Comparison of ENCODE assay signal across 20 cellular contexts in the genomic region with DNA sequence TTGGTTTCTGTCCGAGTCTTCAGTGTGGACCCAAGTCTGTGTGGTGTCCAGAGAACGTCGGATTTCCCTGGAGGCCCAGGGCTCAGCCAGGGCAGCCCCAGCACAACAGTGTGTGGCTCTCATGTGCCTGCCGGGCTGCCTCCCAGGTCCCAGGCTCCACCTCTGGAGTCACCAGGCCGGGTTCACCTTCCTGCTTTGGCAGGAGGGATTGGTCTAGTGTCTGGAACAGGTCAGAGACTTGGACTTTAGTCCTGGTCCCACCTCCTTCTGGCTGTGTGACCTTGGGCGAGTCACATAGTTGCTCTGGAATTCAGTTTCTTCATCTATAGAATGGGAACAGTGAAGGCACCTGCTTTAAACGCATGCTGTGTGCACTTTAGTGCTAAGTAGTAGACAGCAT. TPM values are rescaled to one million over a fixed set of nuclear protein-coding genes. Genes with fewer than 3 reads are reported as not detected.
DNase-seq lines count a peak whose midpoint lies in the region; ATAC-seq, FAIRE-seq and TF ChIP-seq lines count a peak whose summit lies in the region.
"Had no signal": no experiment of that assay in that cellular context is flagged by ENCODE, and none has a peak within 500 bp of the region (broad histone marks: within the 10 kb centered on the region; RNA-seq: fewer than 3 reads in every experiment).

No MANE protein-coding gene starts in this region.

- TF ChIP-seq CTCF in colonic mucosa (IDR thresholded peaks at IDR 0.05) (no peak), HepG2 (CRISPR knock-in tag; IDR thresholded peaks at IDR 0.05) (no peak), transverse colon (IDR thresholded peaks at IDR 0.05) (no peak)

- H3K27me3 ChIP-seq in colonic mucosa (no peaks in the 10 kb centered on the region), HepG2 (ENCODE audit: control insufficient read depth in 1 of 2, insufficient read depth in 2 of 2, low read length in 2 of 2) (no peaks in the 10 kb centered on the region), transverse colon (no peaks in the 10 kb centered on the region)
- H3K27me3 ChIP-seq: BE2C had no signal

- no peak for FAIRE-seq in HepG2 (lab: Jason Lieb, UNC)
- FAIRE-seq: A549, D721Med, GM12892 had no signal

- WGBS in HepG2 (ENCODE audit: low lambda C conversion rate), result 67% methylated on average over 1 of the region's 7 CpGs
- WGBS in transverse colon (ENCODE audit: low coverage in 1 of 2), 2 donors, result 79% methylated on average over 7 of the region's 7 CpGs; no CpG with 5 or more reads in 1 of the 2 donors

- in situ Hi-C loops in HepG2 (cut with HindIII; ENCODE audit: extremely low pct_ligation_motif_present, low pct_unique_long_range_greater_than_20kb), result no loop called here
- in situ Hi-C loops in transverse colon (cut with MboI; ENCODE audit: low pct_ligation_motif_present in 1 of 4, low pct_unique_long_range_greater_than_20kb in 1 of 4, low sequenced_read_pairs in 3 of 4), result no loop called here

- TF ChIP-seq POLR2A in HepG2 (IDR thresholded peaks at IDR 0.05; ENCODE audit: insufficient read depth in 1 of 2, low read depth in 2 of 2, low read length in 2 of 2) (no peak), transverse colon (IDR thresholded peaks at IDR 0.05) (no peak)

- peaks cover 12% of the 10 kb centered on the region for H3K4me1 ChIP-seq in colonic mucosa
- peaks cover 42% of the 10 kb centered on the region for H3K4me1 ChIP-seq in HepG2 (ENCODE audit: insufficient read depth, low read length)
- peaks cover 7 to 40% (median 29%) of the 10 kb centered on the region in 4 donors for H3K4me1 ChIP-seq in transverse colon
- H3K4me1 ChIP-seq: BE2C had no signal

- TF ChIP-seq EP300 in HepG2 (IDR thresholded peaks at IDR 0.05; ENCODE audit: low read depth in 2 of 2, low read length in 2 of 2), result no peak
- no peak for TF ChIP-seq EP300 in HepG2 (CRISPR knock-in tag; IDR thresholded peaks at IDR 0.05; ENCODE audit: borderline replicate concordance)
- TF ChIP-seq EP300 in transverse colon (IDR thresholded peaks at IDR 0.05; ENCODE audit: low read depth), result no peak

- TF ChIP-seq RAD21 in HepG2 (CRISPR knock-in tag; IDR thresholded peaks at IDR 0.05), result no peak

- H3K4me2 ChIP-seq in HepG2 (ENCODE audit: low read depth, low read length), result 0 out of 2 replicates have a peak overlapping the region, but pooled peaks have one; percentile 19
- H3K4me2 ChIP-seq: A549 had no signal

- H3K9me3 ChIP-seq in colonic mucosa, result no peaks in the 10 kb centered on the region
- no peaks in the 10 kb centered on the region for H3K9me3 ChIP-seq in HepG2 (ENCODE audit: low read length)
- H3K9me3 ChIP-seq in transverse colon, result no peaks in the 10 kb centered on the region
- H3K9me3 ChIP-seq: A549, BE2C had no signal

- no peak overlapping the region for H2AFZ ChIP-seq in HepG2 (ENCODE audit: low read length)

- no peaks in the 10 kb centered on the region for H4K20me1 ChIP-seq in HepG2 (ENCODE audit: insufficient read depth, low read length)

- H3K79me2 ChIP-seq in HepG2 (ENCODE audit: insufficient read depth, low read length), result peaks cover 36% of the 10 kb centered on the region

- ATAC-seq in HepG2 (no peak), left ventricle myocardium superior (no peak), GM21576 (IDR thresholded peaks at IDR 0.05; ENCODE audit: unreplicated experiment) (no peak)
- ATAC-seq: A549; CD8-positive, alpha-beta T cell had no signal

- H3K4me3 ChIP-seq in colonic mucosa (no peak overlapping the region), HepG2 (replicated peaks in 1 of 3; ENCODE audit: insufficient read depth in 1 of 3, low read depth in 2 of 3, low read length in 3 of 3) (no peak overlapping the region; a peak in 1 of 6 replicates), transverse colon (no peak overlapping the region)
- H3K4me3 ChIP-seq: A549 had no signal

- peak overlapping the region; percentile 1 for H3K27ac ChIP-seq in colonic mucosa
- peak overlapping the region; percentile 20 for H3K27ac ChIP-seq in HepG2 (ENCODE audit: extremely low read length, insufficient read depth, low read length)
- H3K27ac ChIP-seq in transverse colon, result peak overlapping the region in 1 of 4 donors; percentile 30
- H3K27ac ChIP-seq: A549, HL-60 had no signal

- H3K36me3 ChIP-seq in colonic mucosa (peaks cover 15% of the 10 kb centered on the region), HepG2 (replicated peaks in 1 of 2; ENCODE audit: control insufficient read depth in 1 of 2, insufficient read depth in 2 of 2, low read length in 2 of 2) (peaks cover 13 to 34% of the 10 kb centered on the region in 2 experiments), transverse colon (peaks cover 0 to 25% (median 9%) of the 10 kb centered on the region in 4 donors)

- CTCF ChIA-PET in HepG2 (lab: Yijun Ruan, JAX; ENCODE audit: low intra/inter-chr PET ratio, low total read pairs), result no interaction called here

- intact Hi-C loops in colonic mucosa (cut with DNase I), result no loop called here
- intact Hi-C loops in HepG2 (cut with micrococcal nuclease; ENCODE audit: unreplicated experiment), result loop anchor here (5.0 kb wide), 1 partner anchor 47 kb away; a partner anchor contains a TSS
- intact Hi-C loops in transverse colon (cut with DNase I; ENCODE audit: low total_unique reads), result no loop called here
- intact Hi-C loops in left ventricle myocardium superior (cut with micrococcal nuclease), result no loop called here

- H3K9ac ChIP-seq in colonic mucosa (ENCODE audit: low read depth in 2 of 2, low read length in 2 of 2) (no peak overlapping the region), HepG2 (ENCODE audit: insufficient read depth, low read depth, low read length) (peak overlapping the region; percentile 9; the same call in 1 of the 2 replicates)

- POLR2A ChIA-PET in HepG2 (lab: Yijun Ruan, JAX), result no interaction called here

- no TSS peak for BruUV-seq in HepG2 (replicated peaks; lab: Mats Ljungman, UMichigan)

- DNase-seq in colonic mucosa, result no peak
- peak; percentile 24 for DNase-seq in HepG2 (ENCODE audit: low spot score)
- DNase-seq in mucosa of gallbladder (ENCODE audit: low spot score), result peak; percentile 50
- DNase-seq in transverse colon, result peak; percentile 56
- no peak for DNase-seq in left ventricle myocardium superior
- DNase-seq in HuH-7.5 (ENCODE audit: low spot score), result no peak
- no peak for DNase-seq in NCI-H446 (lab: John Stamatoyannopoulos, UW)
- DNase-seq: BE2C; CD8-positive, alpha-beta T cell; COR-L47; DND-41; GDM1; GOT3; H9; IMR-90 had no signal

RNA-seq across cellular contexts. Expression of a gene that starts 3.2 kb away (rescaled TPM):
- total RNA-seq in colonic mucosa (10 to 100 TPM; 33.9 to 37.3 TPM), HepG2 (2016; rRNA removed; fragmentation: Illumina TruSeq; extraction: Trizol) (15.1 and 34.1 TPM in 2 replicates), mucosa of gallbladder (22.3 TPM), transverse colon (10 to 100 TPM; 15.7 to 52.4 (median 38.2) TPM), left ventricle myocardium superior (5.2 TPM)
- total RNA-seq in HepG2 (2016; cell fraction: cytosol; rRNA removed; fragmentation: Illumina TruSeq; extraction: Trizol; ENCODE audit: low read depth), result 4.4 and 4.8 TPM in 2 replicates
- 14.3 and 33.9 TPM in 2 replicates for total RNA-seq in HepG2 (2016; cell fraction: insoluble cytoplasmic fraction; rRNA removed; fragmentation: Illumina TruSeq; extraction: Trizol)
- total RNA-seq in HepG2 (2016; cell fraction: membrane; rRNA removed; fragmentation: Illumina TruSeq; extraction: Trizol), result 11.5 and 12.2 TPM in 2 replicates
- total RNA-seq in HepG2 (2016; cell fraction: nucleus; rRNA removed; fragmentation: Illumina TruSeq; extraction: Trizol), result 27.9 and 34.5 TPM in 2 replicates
- 20.9 and 21.0 TPM in 2 replicates for polyA plus RNA-seq in HepG2 (2011; rRNA removed)
- 18.4 and 24.7 TPM in 2 replicates for polyA plus RNA-seq in HepG2 (2011; cell fraction: cytosol; rRNA removed)
- polyA plus RNA-seq in HepG2 (2011; cell fraction: nucleus; rRNA removed), result 17.8 and 22.4 TPM in 2 replicates
- polyA plus RNA-seq in HepG2 (2012), result 7.5 and 9.0 TPM in 2 replicates
- polyA plus RNA-seq in HepG2 (2016; cell fraction: cytosol; fragmentation: Illumina TruSeq; extraction: Trizol; ENCODE audit: low read depth), result 3.5 and 3.7 TPM in 2 replicates
- 15.8 and 16.0 TPM in 2 replicates for polyA plus RNA-seq in HepG2 (2016; cell fraction: insoluble cytoplasmic fraction; fragmentation: Illumina TruSeq; extraction: Trizol; ENCODE audit: low read depth)
- 6.2 and 7.2 TPM in 2 replicates for polyA plus RNA-seq in HepG2 (2016; cell fraction: membrane; fragmentation: Illumina TruSeq; extraction: Trizol; ENCODE audit: low read depth)
- 48.2 and 51.4 TPM in 2 replicates for polyA plus RNA-seq in HepG2 (2016; cell fraction: nucleus; fragmentation: Illumina TruSeq; extraction: Trizol; ENCODE audit: insufficient read depth, low read depth)
- polyA minus RNA-seq in HepG2 (2011; rRNA and poly(A)+ RNA removed; ENCODE audit: low replicate concordance), result 31.9 and 42.4 TPM in 2 replicates
- polyA minus RNA-seq in HepG2 (2011; cell fraction: cytosol; rRNA and poly(A)+ RNA removed), result 9.3 and 12.5 TPM in 2 replicates
- 4.4 and 6.6 TPM in 2 replicates for polyA minus RNA-seq in HepG2 (2011; cell fraction: nucleus; rRNA and poly(A)+ RNA removed)

RNA-seq across cellular contexts. Expression of a gene that starts 26.5 kb away (rescaled TPM):
- 10 to 100 TPM; 62.3 to 78.3 TPM for total RNA-seq in colonic mucosa
- 26.6 and 29.3 TPM in 2 replicates for total RNA-seq in HepG2 (2016; rRNA removed; fragmentation: Illumina TruSeq; extraction: Trizol)
- total RNA-seq in HepG2 (2016; cell fraction: cytosol; rRNA removed; fragmentation: Illumina TruSeq; extraction: Trizol; ENCODE audit: low read depth), result 13.7 and 20.3 TPM in 2 replicates
- total RNA-seq in HepG2 (2016; cell fraction: insoluble cytoplasmic fraction; rRNA removed; fragmentation: Illumina TruSeq; extraction: Trizol), result 24.5 and 28.0 TPM in 2 replicates
- total RNA-seq in HepG2 (2016; cell fraction: membrane; rRNA removed; fragmentation: Illumina TruSeq; extraction: Trizol), result 27.1 and 32.0 TPM in 2 replicates
- total RNA-seq in HepG2 (2016; cell fraction: nucleus; rRNA removed; fragmentation: Illumina TruSeq; extraction: Trizol), result 17.6 and 18.1 TPM in 2 replicates
- polyA plus RNA-seq in HepG2 (2011; rRNA removed), result 26.1 and 31.1 TPM in 2 replicates
- polyA plus RNA-seq in HepG2 (2011; cell fraction: cytosol; rRNA removed), result 21.4 and 24.4 TPM in 2 replicates
- 62.4 and 63.9 TPM in 2 replicates for polyA plus RNA-seq in HepG2 (2011; cell fraction: nucleus; rRNA removed)
- polyA plus RNA-seq in HepG2 (2012), result 32.3 and 32.7 TPM in 2 replicates
- 18.5 and 23.3 TPM in 2 replicates for polyA plus RNA-seq in HepG2 (2016; cell fraction: cytosol; fragmentation: Illumina TruSeq; extraction: Trizol; ENCODE audit: low read depth)
- polyA plus RNA-seq in HepG2 (2016; cell fraction: insoluble cytoplasmic fraction; fragmentation: Illumina TruSeq; extraction: Trizol; ENCODE audit: low read depth), result 27.2 and 34.4 TPM in 2 replicates
- polyA plus RNA-seq in HepG2 (2016; cell fraction: membrane; fragmentation: Illumina TruSeq; extraction: Trizol; ENCODE audit: low read depth), result 26.8 and 32.7 TPM in 2 replicates
- polyA plus RNA-seq in HepG2 (2016; cell fraction: nucleus; fragmentation: Illumina TruSeq; extraction: Trizol; ENCODE audit: insufficient read depth, low read depth), result 29.5 and 29.9 TPM in 2 replicates
- polyA minus RNA-seq in HepG2 (2011; rRNA and poly(A)+ RNA removed; ENCODE audit: low replicate concordance), result 7.1 and 60.6 TPM in 2 replicates
- polyA minus RNA-seq in HepG2 (2011; cell fraction: cytosol; rRNA and poly(A)+ RNA removed), result 24.5 and 25.6 TPM in 2 replicates
- 11.7 and 16.0 TPM in 2 replicates for polyA minus RNA-seq in HepG2 (2011; cell fraction: nucleus; rRNA and poly(A)+ RNA removed)
- total RNA-seq in mucosa of gallbladder, result 83.8 TPM
- total RNA-seq in transverse colon, result 100 to 1,000 TPM; 124 to 161 (median 136) TPM
- total RNA-seq in left ventricle myocardium superior, result 94.6 TPM

RNA-seq across cellular contexts. Expression of a gene that starts 27.1 kb away (rescaled TPM):
- total RNA-seq in colonic mucosa (100 to 1,000 TPM in 1 of 2 donors, 10 to 100 TPM in 1; 94.5 to 142 TPM), HepG2 (2016; rRNA removed; fragmentation: Illumina TruSeq; extraction: Trizol) (105 and 109 TPM in 2 replicates), mucosa of gallbladder (126 TPM), transverse colon (100 to 1,000 TPM in 1 of 4 donors, 10 to 100 TPM in 3; 37.4 to 241 (median 66.5) TPM), left ventricle myocardium superior (186 TPM)
- 13.7 and 14.3 TPM in 2 replicates for total RNA-seq in HepG2 (2016; cell fraction: cytosol; rRNA removed; fragmentation: Illumina TruSeq; extraction: Trizol; ENCODE audit: low read depth)
- total RNA-seq in HepG2 (2016; cell fraction: insoluble cytoplasmic fraction; rRNA removed; fragmentation: Illumina TruSeq; extraction: Trizol), result 107 and 108 TPM in 2 replicates
- total RNA-seq in HepG2 (2016; cell fraction: membrane; rRNA removed; fragmentation: Illumina TruSeq; extraction: Trizol), result 42.5 and 49.9 TPM in 2 replicates
- 57.5 and 66.5 TPM in 2 replicates for total RNA-seq in HepG2 (2016; cell fraction: nucleus; rRNA removed; fragmentation: Illumina TruSeq; extraction: Trizol)
- polyA plus RNA-seq in HepG2 (2011; rRNA removed), result 79.3 and 86.0 TPM in 2 replicates
- 78.6 and 93.8 TPM in 2 replicates for polyA plus RNA-seq in HepG2 (2011; cell fraction: cytosol; rRNA removed)
- polyA plus RNA-seq in HepG2 (2011; cell fraction: nucleus; rRNA removed), result 64.7 and 73.4 TPM in 2 replicates
- polyA plus RNA-seq in HepG2 (2012), result 58.7 and 58.8 TPM in 2 replicates
- 12.7 and 14.2 TPM in 2 replicates for polyA plus RNA-seq in HepG2 (2016; cell fraction: cytosol; fragmentation: Illumina TruSeq; extraction: Trizol; ENCODE audit: low read depth)
- 95.6 and 101 TPM in 2 replicates for polyA plus RNA-seq in HepG2 (2016; cell fraction: insoluble cytoplasmic fraction; fragmentation: Illumina TruSeq; extraction: Trizol; ENCODE audit: low read depth)
- polyA plus RNA-seq in HepG2 (2016; cell fraction: membrane; fragmentation: Illumina TruSeq; extraction: Trizol; ENCODE audit: low read depth), result 35.2 and 36.7 TPM in 2 replicates
- 80.4 and 88.7 TPM in 2 replicates for polyA plus RNA-seq in HepG2 (2016; cell fraction: nucleus; fragmentation: Illumina TruSeq; extraction: Trizol; ENCODE audit: insufficient read depth, low read depth)
- 104 and 215 TPM in 2 replicates for polyA minus RNA-seq in HepG2 (2011; rRNA and poly(A)+ RNA removed; ENCODE audit: low replicate concordance)
- polyA minus RNA-seq in HepG2 (2011; cell fraction: cytosol; rRNA and poly(A)+ RNA removed), result 57.5 and 58.2 TPM in 2 replicates
- 32.4 and 34.9 TPM in 2 replicates for polyA minus RNA-seq in HepG2 (2011; cell fraction: nucleus; rRNA and poly(A)+ RNA removed)

RNA-seq across cellular contexts. Expression of a gene that starts 47.7 kb away (rescaled TPM):
- total RNA-seq in colonic mucosa, result 10 to 100 TPM; 47.4 to 74.8 TPM
- 8.9 and 17.1 TPM in 2 replicates for total RNA-seq in HepG2 (2016; rRNA removed; fragmentation: Illumina TruSeq; extraction: Trizol)
- total RNA-seq in HepG2 (2016; cell fraction: cytosol; rRNA removed; fragmentation: Illumina TruSeq; extraction: Trizol; ENCODE audit: low read depth), result 5.8 TPM in 2 replicates
- total RNA-seq in HepG2 (2016; cell fraction: insoluble cytoplasmic fraction; rRNA removed; fragmentation: Illumina TruSeq; extraction: Trizol), result 8.3 and 17.7 TPM in 2 replicates
- total RNA-seq in HepG2 (2016; cell fraction: membrane; rRNA removed; fragmentation: Illumina TruSeq; extraction: Trizol), result 6.6 and 6.9 TPM in 2 replicates
- total RNA-seq in HepG2 (2016; cell fraction: nucleus; rRNA removed; fragmentation: Illumina TruSeq; extraction: Trizol), result 22.2 and 26.2 TPM in 2 replicates
- polyA plus RNA-seq in HepG2 (2011; rRNA removed), result 10.8 and 12.2 TPM in 2 replicates
- polyA plus RNA-seq in HepG2 (2011; cell fraction: cytosol; rRNA removed), result 4.8 and 7.2 TPM in 2 replicates
- 118 and 145 TPM in 2 replicates for polyA plus RNA-seq in HepG2 (2011; cell fraction: nucleus; rRNA removed)
- 3.9 and 9.8 TPM in 2 replicates for polyA plus RNA-seq in HepG2 (2012)
- 1.3 and 1.6 TPM in 2 replicates for polyA plus RNA-seq in HepG2 (2016; cell fraction: cytosol; fragmentation: Illumina TruSeq; extraction: Trizol; ENCODE audit: low read depth)
- polyA plus RNA-seq in HepG2 (2016; cell fraction: insoluble cytoplasmic fraction; fragmentation: Illumina TruSeq; extraction: Trizol; ENCODE audit: low read depth), result 5.8 and 6.3 TPM in 2 replicates
- polyA plus RNA-seq in HepG2 (2016; cell fraction: membrane; fragmentation: Illumina TruSeq; extraction: Trizol; ENCODE audit: low read depth), result 3.4 and 4.3 TPM in 2 replicates
- 44.0 and 50.8 TPM in 2 replicates for polyA plus RNA-seq in HepG2 (2016; cell fraction: nucleus; fragmentation: Illumina TruSeq; extraction: Trizol; ENCODE audit: insufficient read depth, low read depth)
- polyA minus RNA-seq in HepG2 (2011; rRNA and poly(A)+ RNA removed; ENCODE audit: low replicate concordance), result 17.4 and 26.1 TPM in 2 replicates
- 4.4 and 5.0 TPM in 2 replicates for polyA minus RNA-seq in HepG2 (2011; cell fraction: cytosol; rRNA and poly(A)+ RNA removed)
- polyA minus RNA-seq in HepG2 (2011; cell fraction: nucleus; rRNA and poly(A)+ RNA removed), result 18.5 and 19.6 TPM in 2 replicates
- 67.3 TPM for total RNA-seq in mucosa of gallbladder
- 100 to 1,000 TPM in 1 of 4 donors, 10 to 100 TPM in 3; 72.0 to 245 (median 74.0) TPM for total RNA-seq in transverse colon
- 39.0 TPM for total RNA-seq in left ventricle myocardium superior

RNA-seq across cellular contexts. Expression of a gene that starts 56.0 kb away (rescaled TPM):
- total RNA-seq in colonic mucosa (100 to 1,000 TPM; 109 to 110 TPM), HepG2 (2016; rRNA removed; fragmentation: Illumina TruSeq; extraction: Trizol) (10.5 and 24.0 TPM in 2 replicates), mucosa of gallbladder (186 TPM), transverse colon (100 to 1,000 TPM; 184 to 391 (median 224) TPM), left ventricle myocardium superior (35.3 TPM)
- 5.7 and 6.3 TPM in 2 replicates for total RNA-seq in HepG2 (2016; cell fraction: cytosol; rRNA removed; fragmentation: Illumina TruSeq; extraction: Trizol; ENCODE audit: low read depth)
- total RNA-seq in HepG2 (2016; cell fraction: insoluble cytoplasmic fraction; rRNA removed; fragmentation: Illumina TruSeq; extraction: Trizol), result 10.1 and 22.9 TPM in 2 replicates
- total RNA-seq in HepG2 (2016; cell fraction: membrane; rRNA removed; fragmentation: Illumina TruSeq; extraction: Trizol), result 9.8 and 12.3 TPM in 2 replicates
- 28.6 and 31.6 TPM in 2 replicates for total RNA-seq in HepG2 (2016; cell fraction: nucleus; rRNA removed; fragmentation: Illumina TruSeq; extraction: Trizol)
- 40.6 and 68.0 TPM in 2 replicates for polyA plus RNA-seq in HepG2 (2011; rRNA removed)
- polyA plus RNA-seq in HepG2 (2011; cell fraction: cytosol; rRNA removed), result 23.7 and 25.8 TPM in 2 replicates
- polyA plus RNA-seq in HepG2 (2011; cell fraction: nucleus; rRNA removed), result 356 and 393 TPM in 2 replicates
- 17.4 and 18.7 TPM in 2 replicates for polyA plus RNA-seq in HepG2 (2012)
- 7.5 and 8.5 TPM in 2 replicates for polyA plus RNA-seq in HepG2 (2016; cell fraction: cytosol; fragmentation: Illumina TruSeq; extraction: Trizol; ENCODE audit: low read depth)
- polyA plus RNA-seq in HepG2 (2016; cell fraction: insoluble cytoplasmic fraction; fragmentation: Illumina TruSeq; extraction: Trizol; ENCODE audit: low read depth), result 13.7 and 15.9 TPM in 2 replicates
- 11.0 and 13.2 TPM in 2 replicates for polyA plus RNA-seq in HepG2 (2016; cell fraction: membrane; fragmentation: Illumina TruSeq; extraction: Trizol; ENCODE audit: low read depth)
- polyA plus RNA-seq in HepG2 (2016; cell fraction: nucleus; fragmentation: Illumina TruSeq; extraction: Trizol; ENCODE audit: insufficient read depth, low read depth), result 80.7 and 100 TPM in 2 replicates
- 29.6 and 163 TPM in 2 replicates for polyA minus RNA-seq in HepG2 (2011; rRNA and poly(A)+ RNA removed; ENCODE audit: low replicate concordance)
- polyA minus RNA-seq in HepG2 (2011; cell fraction: cytosol; rRNA and poly(A)+ RNA removed), result 10.4 and 14.1 TPM in 2 replicates
- polyA minus RNA-seq in HepG2 (2011; cell fraction: nucleus; rRNA and poly(A)+ RNA removed), result 20.3 and 22.6 TPM in 2 replicates

Comparison
In these comparisons a context has a peak if more than half of its experiments do, and no peak if none do; other contexts are left out.
1. DNase-seq: peak in HepG2 (single experiment), mucosa of gallbladder (single experiment) and transverse colon (single experiment); none in colonic mucosa (single experiment), left ventricle myocardium superior (single experiment), HuH-7.5 (single experiment) and NCI-H446 (0 of 2).